ENCODE assay signal across 8 cellular contexts in genomic region chr11:36376315-36376887, GRCh38.
DNase-seq lines count a peak whose midpoint lies in the region; ATAC-seq and TF ChIP-seq lines count a peak whose summit lies in the region.

No MANE protein-coding gene starts in this region.

- H3K9me3 ChIP-seq in ectodermal cell (ENCODE audit: control insufficient read depth, low read length): no peaks in the 10 kb centered on the region
- no peaks in the 10 kb centered on the region for H3K9me3 ChIP-seq in mesodermal cell (ENCODE audit: control insufficient read depth, low read length)
- no peaks in the 10 kb centered on the region for H3K9me3 ChIP-seq in upper lobe of left lung

- H3K27me3 ChIP-seq in ectodermal cell (ENCODE audit: control insufficient read depth, insufficient read depth, low read length, poor library complexity, severe bottlenecking): peaks cover 6% of the 10 kb centered on the region
- peaks cover 0 to 2% (median 0%) of the 10 kb centered on the region in 4 donors for H3K27me3 ChIP-seq in upper lobe of left lung

- H3K4me1 ChIP-seq in ectodermal cell (ENCODE audit: control insufficient read depth, insufficient read depth, low read length) (peaks cover 4% of the 10 kb centered on the region), mesodermal cell (ENCODE audit: control insufficient read depth, insufficient read depth, low read length, poor library complexity, severe bottlenecking) (peaks cover 6% of the 10 kb centered on the region), upper lobe of left lung (peaks cover 20 to 29% (median 21%) of the 10 kb centered on the region in 4 donors)

- no peak for TF ChIP-seq CTCF in GM12875 (IDR thresholded peaks at IDR 0.05; ENCODE audit: borderline replicate concordance, insufficient read depth, low read depth, low read length)
- TF ChIP-seq CTCF in upper lobe of left lung (IDR thresholded peaks at IDR 0.05): no peak

- 1% methylated on average over 46 of the region's 46 CpGs for WGBS in ectodermal cell, 2 experiments
- WGBS in mesodermal cell (ENCODE audit: insufficient coverage in 2 of 2), 2 experiments: 0% methylated on average over 36 to 42 of the region's 46 CpGs
- 1% methylated on average over 38 to 46 of the region's 46 CpGs for WGBS in upper lobe of left lung, 2 donors

- H3K27ac ChIP-seq in ectodermal cell (ENCODE audit: insufficient read depth, low read depth, low read length, poor library complexity, severe bottlenecking) (no peak overlapping the region), mesodermal cell (ENCODE audit: low read depth, low read length, severe bottlenecking) (peak overlapping the region; percentile 10), upper lobe of left lung (peak overlapping the region; percentile 74 to 86 (median 84))

- peak overlapping the region; percentile 63 for H3K4me3 ChIP-seq in GM12875 (ENCODE audit: low read depth, low read length)
- H3K4me3 ChIP-seq in ectodermal cell (ENCODE audit: insufficient read depth, low read depth, low read length): peak overlapping the region; percentile 50
- H3K4me3 ChIP-seq in mesodermal cell (ENCODE audit: extremely low read depth, insufficient read depth, low read length, poor library complexity, severe bottlenecking): peak overlapping the region; percentile 82
- peak overlapping the region; percentile 50 to 79 (median 66) for H3K4me3 ChIP-seq in upper lobe of left lung

- DNase-seq in RKO (ENCODE audit: low spot score) (peak; percentile 5), upper lobe of left lung (peak in 1 of 2 donors; percentile 76), NCI-H2107 treated with DMSO at 0.1 percent for 48 hours (lab: John Stamatoyannopoulos, UW; ENCODE audit: unreplicated experiment) (no peak)

- no peak for TF ChIP-seq EP300 in upper lobe of left lung (IDR thresholded peaks at IDR 0.05)

- H3K36me3 ChIP-seq in ectodermal cell (ENCODE audit: control insufficient read depth, insufficient read depth, low read length) (no peaks in the 10 kb centered on the region), mesodermal cell (ENCODE audit: control insufficient read depth, insufficient read depth, low read length) (peaks cover 34% of the 10 kb centered on the region), upper lobe of left lung (no peaks in the 10 kb centered on the region)

- peak; percentile 43 to 54 for ATAC-seq in upper lobe of left lung (ENCODE audit: low FRiP score in 2 of 2)
- ATAC-seq in GM19023 (IDR thresholded peaks at IDR 0.05; ENCODE audit: unreplicated experiment): no peak
- no peak for ATAC-seq in HG02642 (IDR thresholded peaks at IDR 0.05; ENCODE audit: poor library complexity, unreplicated experiment)

- TF ChIP-seq POLR2A in upper lobe of left lung (IDR thresholded peaks at IDR 0.05): peak in 1 of 4 donors; percentile 46

Comparison
In these comparisons a context has a peak if more than half of its experiments do, and no peak if none do; other contexts are left out.
1. ATAC-seq: peak in upper lobe of left lung (2 of 2); none in GM19023 (single experiment) and HG02642 (single experiment).
2. Peak in every context shown above with its lines, with median percentiles within 50 percentile points of each other: H3K4me3 ChIP-seq.